ENCODE assay signal across 1 cellular context in the genomic region with DNA sequence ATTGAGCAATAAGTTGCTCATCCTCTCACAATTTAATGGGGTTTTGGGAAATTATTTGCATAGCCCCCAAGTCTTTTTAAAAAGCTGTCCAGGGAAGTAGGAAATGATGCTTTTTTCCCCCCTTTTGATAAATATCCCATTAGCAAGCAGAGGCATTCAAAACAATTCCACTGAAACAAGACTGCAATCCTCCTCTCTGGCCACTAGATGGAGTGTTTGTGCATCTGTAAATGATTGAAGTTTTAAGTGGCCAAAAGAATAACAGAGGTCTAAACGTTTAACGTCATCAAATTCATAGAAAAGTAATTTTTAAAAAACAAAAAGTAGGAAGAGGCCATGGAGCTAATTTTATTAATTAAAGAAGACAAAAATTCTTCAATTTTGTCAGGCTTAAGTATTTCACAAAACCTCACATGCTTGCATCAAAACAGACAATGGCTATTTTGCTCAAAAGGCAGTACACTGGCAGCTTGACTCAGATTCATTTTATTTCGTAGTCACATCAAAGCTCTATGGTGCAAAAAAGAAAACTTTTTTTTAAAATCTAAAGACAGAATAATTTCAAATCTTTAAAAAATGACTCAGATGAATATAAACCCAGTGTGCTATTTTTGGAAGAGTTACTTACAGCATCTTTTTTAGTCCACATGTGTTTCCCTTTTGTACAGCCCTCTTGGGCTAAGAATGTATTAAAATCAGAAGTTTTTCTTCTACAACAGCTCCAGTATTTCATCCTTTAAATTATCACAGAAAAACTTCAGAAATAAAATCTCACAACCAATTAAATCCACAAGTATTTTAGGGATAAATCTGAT.
A peak's percentile ranks its signal among the peaks of the same experiment; 100 is the strongest.
TF ChIP-seq lines count a peak whose summit lies in the region.

No MANE protein-coding gene starts in this region.

TF ChIP-seq in K562, 482 proteins besides CTCF, POLR2A, EP300 and RAD21 (continued from another document):
- TF ChIP-seq, protein P1, sequence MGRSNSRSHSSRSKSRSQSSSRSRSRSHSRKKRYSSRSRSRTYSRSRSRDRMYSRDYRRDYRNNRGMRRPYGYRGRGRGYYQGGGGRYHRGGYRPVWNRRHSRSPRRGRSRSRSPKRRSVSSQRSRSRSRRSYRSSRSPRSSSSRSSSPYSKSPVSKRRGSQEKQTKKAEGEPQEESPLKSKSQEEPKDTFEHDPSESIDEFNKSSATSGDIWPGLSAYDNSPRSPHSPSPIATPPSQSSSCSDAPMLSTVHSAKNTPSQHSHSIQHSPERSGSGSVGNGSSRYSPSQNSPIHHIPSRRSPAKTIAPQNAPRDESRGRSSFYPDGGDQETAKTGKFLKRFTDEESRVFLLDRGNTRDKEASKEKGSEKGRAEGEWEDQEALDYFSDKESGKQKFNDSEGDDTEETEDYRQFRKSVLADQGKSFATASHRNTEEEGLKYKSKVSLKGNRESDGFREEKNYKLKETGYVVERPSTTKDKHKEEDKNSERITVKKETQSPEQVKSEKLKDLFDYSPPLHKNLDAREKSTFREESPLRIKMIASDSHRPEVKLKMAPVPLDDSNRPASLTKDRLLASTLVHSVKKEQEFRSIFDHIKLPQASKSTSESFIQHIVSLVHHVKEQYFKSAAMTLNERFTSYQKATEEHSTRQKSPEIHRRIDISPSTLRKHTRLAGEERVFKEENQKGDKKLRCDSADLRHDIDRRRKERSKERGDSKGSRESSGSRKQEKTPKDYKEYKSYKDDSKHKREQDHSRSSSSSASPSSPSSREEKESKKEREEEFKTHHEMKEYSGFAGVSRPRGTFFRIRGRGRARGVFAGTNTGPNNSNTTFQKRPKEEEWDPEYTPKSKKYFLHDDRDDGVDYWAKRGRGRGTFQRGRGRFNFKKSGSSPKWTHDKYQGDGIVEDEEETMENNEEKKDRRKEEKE (IDR thresholded peaks at IDR 0.05; ENCODE audit: borderline replicate concordance in 1 of 2, control insufficient read depth in 1 of 2, low read depth in 2 of 2, low read length in 1 of 2) = no peak
- TF ChIP-seq, protein P2, sequence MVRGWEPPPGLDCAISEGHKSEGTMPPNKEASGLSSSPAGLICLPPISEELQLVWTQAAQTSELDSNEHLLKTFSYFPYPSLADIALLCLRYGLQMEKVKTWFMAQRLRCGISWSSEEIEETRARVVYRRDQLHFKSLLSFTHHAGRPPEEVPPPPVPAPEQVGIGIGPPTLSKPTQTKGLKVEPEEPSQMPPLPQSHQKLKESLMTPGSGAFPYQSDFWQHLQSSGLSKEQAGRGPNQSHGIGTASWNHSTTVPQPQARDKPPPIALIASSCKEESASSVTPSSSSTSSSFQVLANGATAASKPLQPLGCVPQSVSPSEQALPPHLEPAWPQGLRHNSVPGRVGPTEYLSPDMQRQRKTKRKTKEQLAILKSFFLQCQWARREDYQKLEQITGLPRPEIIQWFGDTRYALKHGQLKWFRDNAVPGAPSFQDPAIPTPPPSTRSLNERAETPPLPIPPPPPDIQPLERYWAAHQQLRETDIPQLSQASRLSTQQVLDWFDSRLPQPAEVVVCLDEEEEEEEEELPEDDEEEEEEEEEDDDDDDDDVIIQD (CRISPR knock-in tag; IDR thresholded peaks at IDR 0.05) = no peak
- TF ChIP-seq MTA2 (IDR thresholded peaks at IDR 0.05; ENCODE audit: low read depth) (no peak), TOE1 (IDR thresholded peaks at IDR 0.05; ENCODE audit: borderline replicate concordance) (no peak), TOE1 (CRISPR knock-in tag; IDR thresholded peaks at IDR 0.05; ENCODE audit: borderline replicate concordance, low read depth) (no peak), RUNX1 (IDR thresholded peaks at IDR 0.05; ENCODE audit: low read depth) (no peak), CEBPG (CRISPR knock-in tag; IDR thresholded peaks at IDR 0.05) (no peak), CEBPG (tag; conservative IDR thresholded peaks at IDR 0.05 in 1 of 2, IDR thresholded peaks at IDR 0.05 in 1 of 2) (0 out of 4 replicates have a peak, but pooled peaks of 1 of the 2 experiments have one; percentile 43), MCM3 (IDR thresholded peaks at IDR 0.05) (no peak), LCOR (CRISPR knock-in tag; IDR thresholded peaks at IDR 0.05) (no peak), ZNF133 (CRISPR knock-in tag; IDR thresholded peaks at IDR 0.05) (no peak), ZNF224 (CRISPR knock-in tag; IDR thresholded peaks at IDR 0.05) (no peak), CHCHD3 (CRISPR knock-in tag; IDR thresholded peaks at IDR 0.05) (no peak)
- TF ChIP-seq, protein P3, sequence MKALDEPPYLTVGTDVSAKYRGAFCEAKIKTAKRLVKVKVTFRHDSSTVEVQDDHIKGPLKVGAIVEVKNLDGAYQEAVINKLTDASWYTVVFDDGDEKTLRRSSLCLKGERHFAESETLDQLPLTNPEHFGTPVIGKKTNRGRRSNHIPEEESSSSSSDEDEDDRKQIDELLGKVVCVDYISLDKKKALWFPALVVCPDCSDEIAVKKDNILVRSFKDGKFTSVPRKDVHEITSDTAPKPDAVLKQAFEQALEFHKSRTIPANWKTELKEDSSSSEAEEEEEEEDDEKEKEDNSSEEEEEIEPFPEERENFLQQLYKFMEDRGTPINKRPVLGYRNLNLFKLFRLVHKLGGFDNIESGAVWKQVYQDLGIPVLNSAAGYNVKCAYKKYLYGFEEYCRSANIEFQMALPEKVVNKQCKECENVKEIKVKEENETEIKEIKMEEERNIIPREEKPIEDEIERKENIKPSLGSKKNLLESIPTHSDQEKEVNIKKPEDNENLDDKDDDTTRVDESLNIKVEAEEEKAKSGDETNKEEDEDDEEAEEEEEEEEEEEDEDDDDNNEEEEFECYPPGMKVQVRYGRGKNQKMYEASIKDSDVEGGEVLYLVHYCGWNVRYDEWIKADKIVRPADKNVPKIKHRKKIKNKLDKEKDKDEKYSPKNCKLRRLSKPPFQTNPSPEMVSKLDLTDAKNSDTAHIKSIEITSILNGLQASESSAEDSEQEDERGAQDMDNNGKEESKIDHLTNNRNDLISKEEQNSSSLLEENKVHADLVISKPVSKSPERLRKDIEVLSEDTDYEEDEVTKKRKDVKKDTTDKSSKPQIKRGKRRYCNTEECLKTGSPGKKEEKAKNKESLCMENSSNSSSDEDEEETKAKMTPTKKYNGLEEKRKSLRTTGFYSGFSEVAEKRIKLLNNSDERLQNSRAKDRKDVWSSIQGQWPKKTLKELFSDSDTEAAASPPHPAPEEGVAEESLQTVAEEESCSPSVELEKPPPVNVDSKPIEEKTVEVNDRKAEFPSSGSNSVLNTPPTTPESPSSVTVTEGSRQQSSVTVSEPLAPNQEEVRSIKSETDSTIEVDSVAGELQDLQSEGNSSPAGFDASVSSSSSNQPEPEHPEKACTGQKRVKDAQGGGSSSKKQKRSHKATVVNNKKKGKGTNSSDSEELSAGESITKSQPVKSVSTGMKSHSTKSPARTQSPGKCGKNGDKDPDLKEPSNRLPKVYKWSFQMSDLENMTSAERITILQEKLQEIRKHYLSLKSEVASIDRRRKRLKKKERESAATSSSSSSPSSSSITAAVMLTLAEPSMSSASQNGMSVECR (CRISPR knock-in tag; IDR thresholded peaks at IDR 0.05) = no peak
- TF ChIP-seq, protein P4, sequence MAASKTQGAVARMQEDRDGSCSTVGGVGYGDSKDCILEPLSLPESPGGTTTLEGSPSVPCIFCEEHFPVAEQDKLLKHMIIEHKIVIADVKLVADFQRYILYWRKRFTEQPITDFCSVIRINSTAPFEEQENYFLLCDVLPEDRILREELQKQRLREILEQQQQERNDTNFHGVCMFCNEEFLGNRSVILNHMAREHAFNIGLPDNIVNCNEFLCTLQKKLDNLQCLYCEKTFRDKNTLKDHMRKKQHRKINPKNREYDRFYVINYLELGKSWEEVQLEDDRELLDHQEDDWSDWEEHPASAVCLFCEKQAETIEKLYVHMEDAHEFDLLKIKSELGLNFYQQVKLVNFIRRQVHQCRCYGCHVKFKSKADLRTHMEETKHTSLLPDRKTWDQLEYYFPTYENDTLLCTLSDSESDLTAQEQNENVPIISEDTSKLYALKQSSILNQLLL (CRISPR knock-in tag; IDR thresholded peaks at IDR 0.05; ENCODE audit: borderline replicate concordance) = no peak
